Comparison of ENCODE assay signal across 13 cellular contexts in the genomic region with DNA sequence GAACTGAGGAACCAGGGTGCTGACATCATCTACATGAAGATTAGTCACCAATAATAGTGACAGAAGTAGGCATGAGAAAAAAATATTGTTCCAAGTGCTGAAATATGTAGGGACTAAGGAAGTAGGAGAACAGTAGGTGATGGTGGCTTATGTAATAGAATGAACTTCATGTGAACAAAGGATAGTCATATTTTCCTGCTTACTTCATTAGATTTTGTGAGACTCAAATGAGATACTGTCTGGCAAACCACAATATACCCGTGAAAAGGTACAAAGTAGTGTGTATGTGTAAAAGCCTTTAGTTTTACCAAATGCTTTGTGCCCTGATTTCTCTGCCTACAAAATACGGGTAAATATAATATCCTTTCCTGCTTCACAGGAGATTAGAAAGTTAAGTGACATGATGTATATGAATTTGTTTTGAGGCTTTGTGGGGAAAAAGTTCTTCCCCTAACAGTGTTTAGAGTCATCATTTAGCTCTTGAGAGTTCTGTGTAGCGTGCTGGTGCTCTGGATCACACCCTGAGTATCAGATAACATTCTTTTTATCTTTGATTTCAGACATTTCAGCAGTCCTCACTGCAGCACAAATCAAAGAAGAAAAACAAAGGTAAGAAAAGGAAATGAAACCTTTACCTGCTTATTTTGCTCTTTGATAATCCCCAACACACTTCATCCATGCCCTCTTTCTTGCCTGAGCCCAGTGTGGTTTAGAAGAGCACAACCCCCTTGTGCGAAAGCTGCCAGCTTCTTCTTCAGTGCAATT.
"Had no signal": no experiment of that assay in that cellular context is flagged by ENCODE, and none has a peak within 500 bp of the region (broad histone marks: within the 10 kb centered on the region; RNA-seq: fewer than 3 reads in every experiment).

No MANE protein-coding gene starts in this region.

- DNase-seq: activated CD8-positive, alpha-beta memory T cell treated with anti-CD3 and anti-CD28 coated beads for 24 hours; activated effector memory CD4-positive, alpha-beta T cell treated with anti-CD3 and anti-CD28 coated beads, Interleukin-2, amount 50 U/mL, for 16 hours; adrenal gland; caudate nucleus; effector CD8-positive, alpha-beta T cell; esophagus squamous epithelium; left lung; mammary epithelial cell; naive B cell; retina; stimulated activated CD4-positive, alpha-beta T cell treated with anti-CD3 and anti-CD28 coated beads, Interleukin-12 subunit alpha, Interleukin-12 subunit beta, amount 100 ng/mL, for 4 hours; stimulated activated CD4-positive, alpha-beta T cell treated with anti-CD3 and anti-CD28 coated beads, Interleukin-2, amount 100 ng/mL, for 24 hours had no signal

- FAIRE-seq: keratinocyte had no signal

- H3K27ac Mint-ChIP-seq: naive B cell had no signal

- H3K4me3 Mint-ChIP-seq: naive B cell had no signal

- H3K27me3 Mint-ChIP-seq: naive B cell had no signal
